ENCODE assay signal across 1 cellular context in the genomic region with DNA sequence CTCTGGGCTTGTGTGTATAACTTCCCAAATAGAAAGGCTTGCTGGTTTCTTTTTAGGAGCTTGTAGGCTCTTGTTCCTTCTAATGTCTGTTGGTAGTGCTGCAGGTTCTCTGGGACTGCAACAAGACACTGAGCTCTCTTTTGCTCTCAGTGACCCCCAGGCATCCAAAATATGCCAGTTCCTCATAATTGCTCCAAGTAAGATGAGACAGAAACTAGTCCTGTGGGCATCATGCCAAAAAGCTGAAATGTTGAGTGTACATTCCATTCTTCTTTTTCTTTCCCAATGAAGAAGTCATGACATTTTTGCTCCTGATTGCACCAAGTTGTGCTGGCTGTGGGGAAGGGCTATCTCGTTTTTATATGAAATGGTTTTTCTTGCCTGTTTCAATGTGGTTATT.
TF ChIP-seq lines count a peak whose summit lies in the region.

No MANE protein-coding gene starts in this region.

TF ChIP-seq in A549, 52 proteins besides CTCF, POLR2A, EP300 and RAD21 (continued from another document):
- TF ChIP-seq, protein P1, sequence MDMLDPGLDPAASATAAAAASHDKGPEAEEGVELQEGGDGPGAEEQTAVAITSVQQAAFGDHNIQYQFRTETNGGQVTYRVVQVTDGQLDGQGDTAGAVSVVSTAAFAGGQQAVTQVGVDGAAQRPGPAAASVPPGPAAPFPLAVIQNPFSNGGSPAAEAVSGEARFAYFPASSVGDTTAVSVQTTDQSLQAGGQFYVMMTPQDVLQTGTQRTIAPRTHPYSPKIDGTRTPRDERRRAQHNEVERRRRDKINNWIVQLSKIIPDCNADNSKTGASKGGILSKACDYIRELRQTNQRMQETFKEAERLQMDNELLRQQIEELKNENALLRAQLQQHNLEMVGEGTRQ (IDR thresholded peaks at IDR 0.05) = no peak
